In genomic region chr11:16153951-16154350, GRCh38 we compare ENCODE assay signal across 21 cellular contexts.
DNase-seq lines count a peak whose midpoint lies in the region; ATAC-seq, FAIRE-seq and TF ChIP-seq lines count a peak whose summit lies in the region.
"Had no signal": no experiment of that assay in that cellular context is flagged by ENCODE, and none has a peak within 500 bp of the region (broad histone marks: within the 10 kb centered on the region; RNA-seq: fewer than 3 reads in every experiment).

No MANE protein-coding gene starts in this region.

- no peak for TF ChIP-seq RAD21 in HepG2 (CRISPR knock-in tag; IDR thresholded peaks at IDR 0.05)

- TF ChIP-seq POLR2A in HepG2 (IDR thresholded peaks at IDR 0.05; ENCODE audit: insufficient read depth in 1 of 2, low read depth in 2 of 2, low read length in 2 of 2) (no peak), right lobe of liver (IDR thresholded peaks at IDR 0.05) (no peak)

- H3K4me2 ChIP-seq in HepG2 (ENCODE audit: low read depth, low read length) = no peak overlapping the region

- H3K27me3 ChIP-seq in HepG2 (ENCODE audit: control insufficient read depth in 1 of 2, insufficient read depth in 2 of 2, low read length in 2 of 2) (no peaks in the 10 kb centered on the region), right lobe of liver (no peaks in the 10 kb centered on the region), lower lobe of right lung (ENCODE audit: low read depth) (no peaks in the 10 kb centered on the region)
- H3K27me3 ChIP-seq: BE2C had no signal

- no peak for TF ChIP-seq CTCF in HepG2 (CRISPR knock-in tag; IDR thresholded peaks at IDR 0.05)
- TF ChIP-seq CTCF in right lobe of liver (IDR thresholded peaks at IDR 0.05) = no peak
- TF ChIP-seq CTCF in epithelial cell of esophagus (IDR thresholded peaks at IDR 0.05; ENCODE audit: insufficient read depth, low read depth, low read length, missing control alignments) = no peak
- no peak for TF ChIP-seq CTCF in lower lobe of right lung (IDR thresholded peaks at IDR 0.05)

- no peaks in the 10 kb centered on the region for H4K20me1 ChIP-seq in HepG2 (ENCODE audit: insufficient read depth, low read length)

- POLR2A ChIA-PET in HepG2 (lab: Yijun Ruan, JAX) = no interaction called here

- no peaks in the 10 kb centered on the region for H3K79me2 ChIP-seq in HepG2 (ENCODE audit: insufficient read depth, low read length)

- no TSS peak for BruUV-seq in HepG2 (replicated peaks; lab: Mats Ljungman, UMichigan)

- H3K27ac ChIP-seq in HepG2 (ENCODE audit: extremely low read length, insufficient read depth, low read length) (peak overlapping the region; percentile 82), right lobe of liver (no peak overlapping the region), lower lobe of right lung (peak overlapping the region; percentile 37)

- no peaks in the 10 kb centered on the region for H3K36me3 ChIP-seq in HepG2 (replicated peaks in 1 of 2; ENCODE audit: control insufficient read depth in 1 of 2, insufficient read depth in 2 of 2, low read length in 2 of 2)
- no peaks in the 10 kb centered on the region for H3K36me3 ChIP-seq in right lobe of liver
- no peaks in the 10 kb centered on the region for H3K36me3 ChIP-seq in lower lobe of right lung
- H3K36me3 ChIP-seq: BE2C had no signal

- CTCF ChIA-PET in HepG2 (lab: Yijun Ruan, JAX; ENCODE audit: low intra/inter-chr PET ratio, low total read pairs) = no interaction called here

- WGBS in HepG2 (ENCODE audit: low lambda C conversion rate) = 89% methylated on average over 2 of the region's 2 CpGs
- 69% methylated on average over 2 of the region's 2 CpGs for WGBS in right lobe of liver (ENCODE audit: insufficient coverage, low coverage, low lambda C conversion rate, missing lambda C conversion rate)

- FAIRE-seq in HepG2 (lab: Jason Lieb, UNC) = no peak
- FAIRE-seq: GM12892, GM18507, H1 had no signal

- no peaks in the 10 kb centered on the region for H3K9me3 ChIP-seq in HepG2 (ENCODE audit: low read length)
- no peaks in the 10 kb centered on the region for H3K9me3 ChIP-seq in right lobe of liver
- H3K9me3 ChIP-seq in lower lobe of right lung = no peaks in the 10 kb centered on the region
- H3K9me3 ChIP-seq: BE2C had no signal

- no peak for DNase-seq in HepG2 (ENCODE audit: low spot score)
- DNase-seq in right lobe of liver = no peak
- peak; percentile 56 for DNase-seq in epithelial cell of esophagus (ENCODE audit: low read depth)
- no peak for DNase-seq in lower lobe of right lung
- DNase-seq in dedifferentiated amniotic fluid mesenchymal stem cell (ENCODE audit: extremely low spot score) = no peak
- no peak for DNase-seq in activated naive CD4-positive, alpha-beta T cell treated with Interleukin-2 at 50 U/mL for 16 hours
- no peak for DNase-seq in T-helper 2 cell
- no peak for DNase-seq in midbrain (lab: John Stamatoyannopoulos, UW)
- DNase-seq: 8988T; BE2C; CD4-positive, CD25-positive, alpha-beta regulatory T cell; COR-L47; NCI-H1105; NCI-H2081 treated with DMSO at 0.1 percent for 48 hours; NCI-H524; NCI-H82; OCI-M1; RPMI8226 had no signal

- H3K4me1 ChIP-seq in HepG2 (ENCODE audit: insufficient read depth, low read length) = peaks cover 67% of the 10 kb centered on the region
- H3K4me1 ChIP-seq in right lobe of liver = peaks cover 0 to 14% (median 0%) of the 10 kb centered on the region in 4 donors
- no peaks in the 10 kb centered on the region for H3K4me1 ChIP-seq in lower lobe of right lung
- H3K4me1 ChIP-seq: BE2C had no signal

- in situ Hi-C loops in HepG2 (cut with HindIII; ENCODE audit: extremely low pct_ligation_motif_present, low pct_unique_long_range_greater_than_20kb) = no loop called here

- no peak overlapping the region for H2AFZ ChIP-seq in HepG2 (ENCODE audit: low read length)

- H3K4me3 ChIP-seq in HepG2 (replicated peaks in 1 of 3; ENCODE audit: insufficient read depth in 1 of 3, low read depth in 2 of 3, low read length in 3 of 3) (no peak overlapping the region; a peak in 1 of 6 replicates), right lobe of liver (no peak overlapping the region), epithelial cell of esophagus (ENCODE audit: low read length) (no peak overlapping the region), lower lobe of right lung (no peak overlapping the region)

- intact Hi-C loops in HepG2 (cut with micrococcal nuclease; ENCODE audit: unreplicated experiment) = loop anchor here (2.0 kb wide), 2 partner anchors 31 to 39 kb away; no protein-coding TSS in a partner anchor
- intact Hi-C loops in right lobe of liver (cut with DNase I) = no loop called here
- intact Hi-C loops in lower lobe of right lung (cut with DNase I) = no loop called here

- TF ChIP-seq EP300 in HepG2 (IDR thresholded peaks at IDR 0.05; ENCODE audit: low read depth in 2 of 2, low read length in 2 of 2) (no peak), HepG2 (CRISPR knock-in tag; IDR thresholded peaks at IDR 0.05; ENCODE audit: borderline replicate concordance) (no peak)

- H3K9ac ChIP-seq in HepG2 (ENCODE audit: insufficient read depth, low read depth, low read length) = 0 out of 2 replicates have a peak overlapping the region, but pooled peaks have one; percentile 45

- ATAC-seq in HepG2 (no peak), right lobe of liver (no peak), lower lobe of right lung (no peak)

TF ChIP-seq in HepG2, 621 proteins besides CTCF, POLR2A, EP300 and RAD21:
- no peak for TF ChIP-seq ZNF761 (CRISPR knock-in tag; conservative IDR thresholded peaks at IDR 0.05)
- TF ChIP-seq RORA (CRISPR knock-in tag; IDR thresholded peaks at IDR 0.05) = 0 out of 2 replicates have a peak, but pooled peaks have one; percentile 40
- no peak for TF ChIP-seq ARNTL (CRISPR knock-in tag; IDR thresholded peaks at IDR 0.05)
- no peak for TF ChIP-seq ZFP1 (CRISPR knock-in tag; IDR thresholded peaks at IDR 0.05)

Comparison
In these comparisons a context has a peak if more than half of its experiments do, and no peak if none do; other contexts are left out.
1. H3K27ac ChIP-seq: peak in HepG2 (single experiment) and lower lobe of right lung (single experiment); none in right lobe of liver (0 of 3).